8 cellular contexts compared by ENCODE assay signal in the genomic region with DNA sequence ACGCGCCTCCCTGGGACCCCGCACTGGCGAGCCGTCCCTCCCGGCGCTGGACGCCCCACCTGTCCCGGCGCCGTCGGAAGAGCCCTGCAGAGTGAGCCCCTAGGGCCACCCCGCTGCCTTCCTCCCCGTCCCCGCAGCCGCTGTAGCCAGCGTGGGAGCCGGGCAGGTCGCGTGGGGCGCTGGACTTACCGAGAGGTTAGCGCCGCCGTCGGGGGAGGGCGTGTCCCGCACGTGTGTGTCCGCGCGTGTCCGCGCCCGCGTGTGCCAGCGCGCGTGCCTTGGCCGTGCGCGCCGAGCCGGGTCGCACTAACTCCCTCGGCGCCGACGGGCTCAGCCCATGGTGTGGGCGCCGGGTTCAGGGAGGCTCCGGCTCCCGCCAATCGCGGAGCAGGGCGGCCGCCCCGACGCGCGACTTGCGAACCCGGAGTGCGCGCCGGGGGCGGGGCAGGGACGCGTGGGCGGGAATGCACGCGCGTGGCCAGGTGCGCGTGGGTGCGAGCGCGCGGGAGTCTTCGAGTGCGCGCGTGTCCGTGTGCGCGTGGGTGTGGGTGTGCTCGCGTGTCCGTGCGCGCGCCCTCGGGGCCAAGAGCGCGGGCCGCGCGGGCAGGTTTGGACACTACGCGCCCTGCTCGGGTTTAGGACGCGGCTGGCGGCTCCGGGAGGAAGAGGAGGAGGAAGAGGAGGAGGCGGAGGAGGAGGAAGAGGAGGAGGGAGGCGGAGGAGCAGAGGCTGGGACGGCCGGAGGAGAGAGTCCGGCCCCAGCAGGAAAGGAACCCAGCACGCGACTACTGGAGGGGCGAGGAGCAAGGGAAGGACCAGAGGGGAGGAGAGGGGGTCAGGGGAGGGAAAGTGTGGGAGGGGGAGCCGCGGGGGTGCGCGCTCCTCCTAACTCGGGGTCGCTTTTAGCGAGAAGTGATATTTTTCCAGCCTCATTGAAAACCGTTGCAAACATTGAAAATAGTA.
DNase-seq lines count a peak whose midpoint lies in the region; ATAC-seq and TF ChIP-seq lines count a peak whose summit lies in the region.

No MANE protein-coding gene starts in this region.

- H3K4me3 ChIP-seq in WERI-Rb-1 (ENCODE audit: low read depth, low read length) (peak overlapping the region; percentile 49), cardiac muscle cell (peak overlapping the region; percentile 27), retinal pigment epithelial cell (ENCODE audit: low read length) (peak overlapping the region; percentile 26)

- no peak for ATAC-seq in HG03469 (IDR thresholded peaks at IDR 0.05; ENCODE audit: unreplicated experiment)

- H3K9me3 ChIP-seq in WERI-Rb-1 (ENCODE audit: severe bottlenecking) (peaks cover 6% of the 10 kb centered on the region), cardiac muscle cell (ENCODE audit: low read depth) (no peaks in the 10 kb centered on the region)

- no peak for TF ChIP-seq CTCF in GM10248 (IDR thresholded peaks at IDR 0.05; ENCODE audit: control extremely low read depth, extremely low read depth, low read depth, missing control alignments)
- no peak for TF ChIP-seq CTCF in WERI-Rb-1 (IDR thresholded peaks at IDR 0.05; ENCODE audit: low read depth, low read length)
- TF ChIP-seq CTCF in cardiac muscle cell (IDR thresholded peaks at IDR 0.05; ENCODE audit: low read depth, low read length), result no peak
- TF ChIP-seq CTCF in retinal pigment epithelial cell (conservative IDR thresholded peaks at IDR 0.05; ENCODE audit: low read depth, low read length), result no peak

- DNase-seq in GM10248 (ENCODE audit: extremely low spot score) (peak; percentile 28), WERI-Rb-1 (peak; percentile 32), cardiac muscle cell (ENCODE audit: low read depth in 1 of 2, low spot score in 1 of 2) (peak; percentile 11 to 16), retinal pigment epithelial cell (ENCODE audit: low read depth) (no peak), HPDE6-E6E7 (ENCODE audit: extremely low spot score) (no peak), COLO829 (ENCODE audit: low spot score) (no peak), SW 1271 (lab: John Stamatoyannopoulos, UW) (no peak)

- peaks cover 14% of the 10 kb centered on the region for H3K27me3 ChIP-seq in WERI-Rb-1 (ENCODE audit: insufficient read depth, low read depth, severe bottlenecking)
- peaks cover 91% of the 10 kb centered on the region for H3K27me3 ChIP-seq in cardiac muscle cell

- H3K4me1 ChIP-seq in cardiac muscle cell (ENCODE audit: low read depth), result no peaks in the 10 kb centered on the region

- no peak overlapping the region for H3K27ac ChIP-seq in WERI-Rb-1
- H3K27ac ChIP-seq in cardiac muscle cell, result no peak overlapping the region

- H3K36me3 ChIP-seq in WERI-Rb-1, result no peaks in the 10 kb centered on the region
- no peaks in the 10 kb centered on the region for H3K36me3 ChIP-seq in cardiac muscle cell

- POLR2A ChIA-PET in GM10248 (lab: Yijun Ruan, JAX), result no interaction called here

- CTCF ChIA-PET in GM10248 (lab: Yijun Ruan, JAX), result interaction anchor here (2.3 kb wide), 1 partner anchor 8 kb away, joined by 7 read pairs; no protein-coding TSS in a partner anchor

Comparison
In these comparisons a context has a peak if more than half of its experiments do, and no peak if none do; other contexts are left out.
1. DNase-seq: peak in GM10248 (single experiment), WERI-Rb-1 (single experiment) and cardiac muscle cell (2 of 2); none in retinal pigment epithelial cell (single experiment), HPDE6-E6E7 (single experiment), COLO829 (single experiment) and SW 1271 (0 of 2).
2. Peak in every context shown above with its lines, with median percentiles within 50 percentile points of each other: H3K4me3 ChIP-seq.